26 cellular contexts compared by ENCODE assay signal in genomic region chr12:103887738-103888137, GRCh38.
"Had no signal": no experiment of that assay in that cellular context is flagged by ENCODE, and none has a peak within 500 bp of the region (broad histone marks: within the 10 kb centered on the region; RNA-seq: fewer than 3 reads in every experiment).

No MANE protein-coding gene starts in this region.

- H3K4me3 Mint-ChIP-seq: IgD-negative memory B cell; T-cell; T-helper 1 cell treated with Interleukin-12 subunit alpha and Interleukin-12 subunit beta and Interleukin-4 antibody, amounts not matched to agents 30 μg/mL and 1 μg/mL, for 36 hours had no signal

- H3K9ac ChIP-seq: KMS-11, SK-N-SH had no signal

- DNase-seq: Kasumi-1; MG63; NCI-H1092; NCI-H1105 treated with DMSO at 0.1 percent for 48 hours; NCI-H1417 treated with DMSO at 0.1 percent for 48 hours; NCI-H146; NCI-H1694 treated with DMSO at 0.1 percent for 48 hours; NCI-H1930; NCI-H2081; NCI-H2107; NCI-H524; NCI-H526 treated with DMSO at 0.1 percent for 48 hours; NCI-H748 treated with DMSO at 0.1 percent for 48 hours; NK-92 treated with Interleukin-12 subunit alpha and Interleukin-12 subunit beta, amount 100 ng/mL, for 24 hours; PC-3; SHP77; SK-N-SH; SW 1271; T-cell had no signal

- H3K9me3 Mint-ChIP-seq: IgD-negative memory B cell; T-cell; T-helper 1 cell treated with Interleukin-12 subunit alpha and Interleukin-12 subunit beta and Interleukin-4 antibody, amounts not matched to agents 30 μg/mL and 1 μg/mL, for 36 hours had no signal

- H3K9me3 ChIP-seq: MG63, SK-N-SH had no signal

- H3K27ac Mint-ChIP-seq: IgD-negative memory B cell; T-cell; T-helper 1 cell treated with Interleukin-12 subunit alpha and Interleukin-12 subunit beta and Interleukin-4 antibody, amounts not matched to agents 30 μg/mL and 1 μg/mL, for 36 hours had no signal

- H3K4me2 ChIP-seq: KMS-11, SK-N-SH had no signal

- H3K27ac ChIP-seq: KMS-11, RWPE1 had no signal

- H3K27me3 Mint-ChIP-seq: IgD-negative memory B cell, T-cell had no signal

- H3K27me3 ChIP-seq: MG63 had no signal

- H3K36me3 ChIP-seq: MG63 had no signal

- H3K4me3 ChIP-seq: K562, MG63 had no signal

- ATAC-seq: HepG2, K562, Panc1, PC-3, T-cell had no signal
